In genomic region chr12:27583981-27584380, GRCh38 we compare ENCODE assay signal across 15 cellular contexts. TPM values are rescaled to one million over a fixed set of nuclear protein-coding genes. Genes with fewer than 3 reads are reported as not detected.
A peak's percentile ranks its signal among the peaks of the same experiment; 100 is the strongest.
DNase-seq lines count a peak whose midpoint lies in the region; ATAC-seq, FAIRE-seq and TF ChIP-seq lines count a peak whose summit lies in the region.
"Had no signal": no experiment of that assay in that cellular context is flagged by ENCODE, and none has a peak within 500 bp of the region (broad histone marks: within the 10 kb centered on the region; RNA-seq: fewer than 3 reads in every experiment).

No MANE protein-coding gene starts in this region.

- H3K4ac ChIP-seq in H1 (replicated peaks; ENCODE audit: insufficient read length, low read depth, low read length), result no peak overlapping the region

- FAIRE-seq in HTR-8/SVneo (lab: Jason Lieb, UNC) (peak; percentile 95), H1 (lab: Jason Lieb, UNC) (no peak)

- H3K36me3 Mint-ChIP-seq in activated T-cell treated with anti-CD3 and anti-CD28 coated beads, Interleukin-2, amount 50 U/mL, for 24 hours (ENCODE audit: low read depth), result no peaks in the 10 kb centered on the region

- no peak overlapping the region for H4K5ac ChIP-seq in H1 (ENCODE audit: insufficient read length, low read depth, low read length)

- no peak overlapping the region for H3K14ac ChIP-seq in H1 (ENCODE audit: insufficient read length)

- peaks cover 21% of the 10 kb centered on the region for H3K4me1 Mint-ChIP-seq in activated T-cell treated with anti-CD3 and anti-CD28 coated beads, Interleukin-2, amount 50 U/mL, for 24 hours (ENCODE audit: low read depth)

- H3K9me3 Mint-ChIP-seq in activated T-cell treated with anti-CD3 and anti-CD28 coated beads, Interleukin-2, amount 50 U/mL, for 24 hours, result no peaks in the 10 kb centered on the region

- H2AFZ ChIP-seq in H1 (ENCODE audit: low read length), result no peak overlapping the region

- no peak overlapping the region for H2BK15ac ChIP-seq in H1 (ENCODE audit: low read length)

- H3K4me3 ChIP-seq in H1 (ENCODE audit: extremely low read depth in 1 of 4, insufficient read depth in 2 of 4, low read depth in 3 of 4, low read length in 4 of 4), result no peak overlapping the region
- no peak overlapping the region for H3K4me3 ChIP-seq in lung
- no peak overlapping the region for H3K4me3 ChIP-seq in subcutaneous abdominal adipose tissue (ENCODE audit: low read depth in 1 of 5, low read length in 5 of 5)
- H3K4me3 ChIP-seq: transverse colon had no signal

- H3K9me3 ChIP-seq in H1 (ENCODE audit: insufficient read depth in 2 of 2, low read depth in 1 of 2, low read length in 1 of 2) (no peaks in the 10 kb centered on the region), lung (ENCODE audit: control insufficient read depth in 2 of 2, insufficient read depth in 1 of 2, low read length in 1 of 2) (no peaks in the 10 kb centered on the region), subcutaneous abdominal adipose tissue (ENCODE audit: control insufficient read depth in 5 of 5, low read length in 5 of 5) (no peaks in the 10 kb centered on the region)
- H3K9me3 ChIP-seq: transverse colon had no signal

- H4K91ac ChIP-seq in H1 (replicated peaks; ENCODE audit: insufficient read length, low read length), result no peak overlapping the region

- no peak overlapping the region for H3K23ac ChIP-seq in H1 (ENCODE audit: insufficient read length)

- H2BK20ac ChIP-seq in H1 (ENCODE audit: low read length), result no peak overlapping the region

- TF ChIP-seq CTCF in H1 (IDR thresholded peaks at IDR 0.05; ENCODE audit: control extremely low read depth in 1 of 3, insufficient read depth in 1 of 3, low read depth in 1 of 3, low read length in 3 of 3), result no peak
- no peak for TF ChIP-seq CTCF in lung (IDR thresholded peaks at IDR 0.05; ENCODE audit: control extremely low read depth, extremely low read depth)

- no peak overlapping the region for H2BK120ac ChIP-seq in H1 (replicated peaks; ENCODE audit: low read depth, low read length)

- no peak for ATAC-seq in lung (ENCODE audit: insufficient read depth, low FRiP score)
- ATAC-seq in GM21576 (IDR thresholded peaks at IDR 0.05; ENCODE audit: unreplicated experiment), result no peak

- TF ChIP-seq POLR2A in H1 (IDR thresholded peaks at IDR 0.05; ENCODE audit: control extremely low read depth in 1 of 2, low read depth in 2 of 2, low read length in 2 of 2), result no peak

- H3K27me3 Mint-ChIP-seq in activated T-cell treated with anti-CD3 and anti-CD28 coated beads, Interleukin-2, amount 50 U/mL, for 24 hours, result no peaks in the 10 kb centered on the region

- H3K18ac ChIP-seq in H1 (ENCODE audit: extremely low read depth, low read length), result no peak overlapping the region

- no peak for TF ChIP-seq EP300 in H1 (IDR thresholded peaks at IDR 0.05; ENCODE audit: borderline replicate concordance in 1 of 2, low read depth in 2 of 2, low read length in 2 of 2)

- H3K23me2 ChIP-seq in H1 (ENCODE audit: low read depth, low read length), result no peaks in the 10 kb centered on the region

- no peaks in the 10 kb centered on the region for H4K20me1 ChIP-seq in H1 (replicated peaks in 1 of 2; ENCODE audit: control insufficient read depth in 1 of 2, insufficient read depth in 2 of 2, low read length in 2 of 2)

- H3K36me3 ChIP-seq in H1 (ENCODE audit: control insufficient read depth in 2 of 4, insufficient read depth in 4 of 4, low read length in 3 of 4) (no peaks in the 10 kb centered on the region), lung (ENCODE audit: control insufficient read depth in 2 of 2, insufficient read depth in 2 of 2, low read length in 2 of 2) (peaks cover 0 to 1% of the 10 kb centered on the region in 2 donors), subcutaneous abdominal adipose tissue (ENCODE audit: control insufficient read depth in 5 of 5, insufficient read depth in 5 of 5, low read length in 5 of 5) (peaks cover under 1 to 4% (median 2%) of the 10 kb centered on the region in 5 donors)
- H3K36me3 ChIP-seq: transverse colon had no signal

- H3K79me1 ChIP-seq in H1 (ENCODE audit: low read depth, low read length), result no peaks in the 10 kb centered on the region; the same call in 1 of the 2 replicates

- DNase-seq in HTR-8/SVneo (ENCODE audit: insufficient read length, low spot score), result no peak
- DNase-seq in H1 (ENCODE audit: low read depth in 1 of 2, low spot score in 2 of 2), result no peak
- no peak for DNase-seq in lung (ENCODE audit: low spot score)
- DNase-seq in NCI-H1105 (lab: John Stamatoyannopoulos, UW), result no peak
- DNase-seq in activated T-cell treated with anti-CD3 and anti-CD28 coated beads, Interleukin-2, amount 50 U/mL, for 24 hours, result no peak
- DNase-seq: activated CD4-positive, alpha-beta T cell treated with anti-CD3 and anti-CD28 coated beads for 48 hours; activated CD8-positive, alpha-beta memory T cell treated with anti-CD3 and anti-CD28 coated beads, Interleukin-2, amount 50 U/mL, for 4 hours; activated effector memory CD4-positive, alpha-beta T cell treated with anti-CD3 and anti-CD28 coated beads, Interleukin-2, amount 50 U/mL, for 16 hours; DMS79 treated with DMSO at 0.1 percent for 48 hours; effector memory CD4-positive, alpha-beta T cell; MM.1S; NCI-H2029; transverse colon had no signal

- H3K4me1 ChIP-seq in H1 (replicated peaks in 1 of 4; ENCODE audit: control insufficient read depth in 3 of 4, insufficient read depth in 4 of 4, low read length in 3 of 4), result peaks cover 0 to 4% (median 0%) of the 10 kb centered on the region in 4 experiments; a peak in 1 of 7 replicates
- H3K4me1 ChIP-seq in lung (ENCODE audit: control insufficient read depth in 2 of 2, insufficient read depth in 2 of 2, low read length in 2 of 2), result peaks cover 5 to 44% of the 10 kb centered on the region in 2 donors
- peaks cover 6 to 55% (median 18%) of the 10 kb centered on the region in 5 donors for H3K4me1 ChIP-seq in subcutaneous abdominal adipose tissue (ENCODE audit: control insufficient read depth in 5 of 5, insufficient read depth in 5 of 5, low read length in 5 of 5)

- CTCF ChIA-PET in H1 (lab: Charles Lee; ENCODE audit: partially characterized antibody), result no interaction called here

- H3K27me3 ChIP-seq in H1 (replicated peaks in 1 of 4; ENCODE audit: control insufficient read depth in 3 of 4, extremely low read depth in 1 of 4, insufficient read depth in 3 of 4, low read length in 3 of 4) (no peaks in the 10 kb centered on the region), lung (ENCODE audit: control insufficient read depth, insufficient read depth) (no peaks in the 10 kb centered on the region), subcutaneous abdominal adipose tissue (ENCODE audit: control insufficient read depth in 5 of 5, insufficient read depth in 4 of 5, low read length in 5 of 5) (no peaks in the 10 kb centered on the region)
- H3K27me3 ChIP-seq: transverse colon had no signal

- no peaks in the 10 kb centered on the region for H3K79me2 ChIP-seq in H1 (ENCODE audit: control insufficient read depth in 1 of 2, insufficient read depth in 2 of 2, low read length in 2 of 2)

- no peak overlapping the region for H3K4me3 Mint-ChIP-seq in activated T-cell treated with anti-CD3 and anti-CD28 coated beads, Interleukin-2, amount 50 U/mL, for 24 hours

- 0 out of 2 replicates have a peak overlapping the region, but pooled peaks have one; percentile 29 for H2BK12ac ChIP-seq in H1 (ENCODE audit: low read depth, low read length)

- POLR2A ChIA-PET in H1 (lab: Charles Lee; ENCODE audit: partially characterized antibody), result no interaction called here

- H2BK5ac ChIP-seq in H1 (ENCODE audit: low read depth, low read length), result no peak overlapping the region

- 90% methylated on average over 6 of the region's 6 CpGs; no CpG with 5 or more reads in 1 of the 2 experiments for WGBS in H1 (ENCODE audit: extremely low coverage in 1 of 2, insufficient coverage in 1 of 2, insufficient read length in 1 of 2, insufficient replicate concordance in 2 of 2, low coverage in 1 of 2, low lambda C conversion rate in 2 of 2, missing lambda C conversion rate in 1 of 2), 2 experiments
- WGBS in lung, 2 donors, result 94% methylated on average over 6 of the region's 6 CpGs

- H4K8ac ChIP-seq in H1 (ENCODE audit: extremely low read depth, insufficient read depth, low read length), result no peak overlapping the region

- no peak overlapping the region for H3K27ac ChIP-seq in H1 (ENCODE audit: low read depth, low read length)
- peak overlapping the region; percentile 2 to 78 for H3K27ac ChIP-seq in lung (ENCODE audit: low read depth in 1 of 2, low read length in 1 of 2)
- peak overlapping the region; percentile 71 for H3K27ac ChIP-seq in subcutaneous abdominal adipose tissue (ENCODE audit: low read depth, low read length)

- H3K56ac ChIP-seq in H1 (replicated peaks; ENCODE audit: insufficient read length, low read depth, low read length), result no peak overlapping the region

- H3K27ac Mint-ChIP-seq in activated T-cell treated with anti-CD3 and anti-CD28 coated beads, Interleukin-2, amount 50 U/mL, for 24 hours, result no peak overlapping the region

- no peak for TF ChIP-seq RAD21 in H1 (IDR thresholded peaks at IDR 0.05 in 1 of 2, conservative IDR thresholded peaks at IDR 0.05 in 1 of 2; ENCODE audit: low read depth in 2 of 2, low read length in 2 of 2)

- no peak overlapping the region for H3K4me2 ChIP-seq in H1 (ENCODE audit: insufficient read depth in 1 of 2, low read depth in 2 of 2, low read length in 2 of 2)

- H3K9ac ChIP-seq in H1 (replicated peaks in 1 of 4; ENCODE audit: extremely low read depth in 1 of 4, low read depth in 3 of 4, low read length in 3 of 4), result no peak overlapping the region
- no peak overlapping the region for H3K9ac ChIP-seq in subcutaneous abdominal adipose tissue (ENCODE audit: low read length in 5 of 5)

- no peak overlapping the region for H2AK5ac ChIP-seq in H1 (ENCODE audit: low read depth, low read length)

TF ChIP-seq in H1, 55 proteins besides CTCF, POLR2A, EP300 and RAD21 (continues in another document):
- TF ChIP-seq BACH1 (IDR thresholded peaks at IDR 0.05; ENCODE audit: low read length) (no peak), TBP (IDR thresholded peaks at IDR 0.05; ENCODE audit: low read depth, low read length) (no peak), POLR2AphosphoS5 (IDR thresholded peaks at IDR 0.05; ENCODE audit: low read depth, low read length) (no peak), GTF2F1 (IDR thresholded peaks at IDR 0.05; ENCODE audit: borderline replicate concordance, low read depth, low read length) (no peak), CTBP2 (IDR thresholded peaks at IDR 0.05; ENCODE audit: borderline replicate concordance, insufficient read depth, insufficient read length, low read length) (no peak)

RNA-seq across cellular contexts. Expression of gene PPFIBP1, which starts 60.0 kb away (rescaled TPM):
- 25.7 and 31.3 TPM in 2 replicates for total RNA-seq in H1 (2021; fragmentation: NEBNext Ultra II Directional; extraction: Animal tissue kit (Norgen Biotek cat#: 25700))
- polyA plus RNA-seq in H1 (2011; rRNA removed) (7.0 and 7.7 TPM in 2 replicates), lung (10 to 100 TPM; 13.6 to 31.2 TPM)
- polyA plus RNA-seq in H1 (2011; cell fraction: cytosol; rRNA removed), result 10.5 TPM
- polyA plus RNA-seq in H1 (2011; cell fraction: nucleus; rRNA removed), result 13.1 TPM
- polyA plus RNA-seq in H1 (2012, experiment 1 of 2), result 13.3 to 25.3 TPM (median 16.2 TPM) in 4 replicates
- polyA plus RNA-seq in H1 (2012, experiment 2 of 2), result 1.7 TPM
- 9.3 TPM for polyA plus RNA-seq in H1 (2013, experiment 1 of 2)
- polyA plus RNA-seq in H1 (2013, experiment 2 of 2), result 8.9 TPM
- 37.1 and 46.1 TPM in 2 replicates for polyA minus RNA-seq in H1 (2011; rRNA and poly(A)+ RNA removed)
- 15.6 TPM for polyA minus RNA-seq in H1 (2011; cell fraction: cytosol; rRNA and poly(A)+ RNA removed)
- 32.5 TPM for polyA minus RNA-seq in H1 (2011; cell fraction: nucleus; rRNA and poly(A)+ RNA removed)
- 100 to 1,000 TPM in 1 of 2 donors, 10 to 100 TPM in 1; 95.1 to 150 TPM for total RNA-seq in lung
